In genomic region chr14:75068294-75069020, GRCh38 we compare ENCODE assay signal across 9 cellular contexts. TPM values are rescaled to one million over a fixed set of nuclear protein-coding genes. Genes with fewer than 3 reads are reported as not detected.
DNase-seq lines count a peak whose midpoint lies in the region; ATAC-seq and TF ChIP-seq lines count a peak whose summit lies in the region.
"Had no signal": no experiment of that assay in that cellular context is flagged by ENCODE, and none has a peak within 500 bp of the region (broad histone marks: within the 10 kb centered on the region; RNA-seq: fewer than 3 reads in every experiment).

No MANE protein-coding gene starts in this region.

- peak overlapping the region; percentile 83 to 90 (median 90) for H3K27ac ChIP-seq in upper lobe of left lung

- H3K27me3 ChIP-seq in upper lobe of left lung = no peaks in the 10 kb centered on the region

- intact Hi-C loops in sciatic nerve (cut with DNase I) = no loop called here

- no peak for TF ChIP-seq POLR2A in upper lobe of left lung (IDR thresholded peaks at IDR 0.05)

- H3K4me1 Mint-ChIP-seq in glutamatergic neuron (ENCODE audit: low read depth, unreplicated experiment) = peaks cover 2% of the 10 kb centered on the region

- peaks cover 20 to 41% (median 25%) of the 10 kb centered on the region in 4 donors for H3K4me1 ChIP-seq in upper lobe of left lung

- no peak for TF ChIP-seq EP300 in upper lobe of left lung (IDR thresholded peaks at IDR 0.05)

- H3K9me3 Mint-ChIP-seq in glutamatergic neuron (ENCODE audit: unreplicated experiment) = peaks cover 2% of the 10 kb centered on the region

- no peaks in the 10 kb centered on the region for H3K36me3 ChIP-seq in upper lobe of left lung

- DNase-seq in NCI-H2196 (lab: John Stamatoyannopoulos, UW; ENCODE audit: unreplicated experiment) = peak; percentile 56
- DNase-seq in NCI-H2196 treated with DMSO at 0.1 percent for 48 hours (lab: John Stamatoyannopoulos, UW; ENCODE audit: unreplicated experiment) = no peak
- no peak for DNase-seq in astrocyte of the spinal cord (ENCODE audit: low read depth, low spot score)
- DNase-seq in left kidney (ENCODE audit: low read depth, low spot score) = peak; percentile 51
- no peak for DNase-seq in upper lobe of left lung
- DNase-seq in glutamatergic neuron = no peak
- DNase-seq in cerebellum (ENCODE audit: low spot score) = no peak
- DNase-seq in sciatic nerve (ENCODE audit: low spot score) = no peak
- DNase-seq: DND-41 had no signal

- H3K36me3 Mint-ChIP-seq in glutamatergic neuron (ENCODE audit: unreplicated experiment) = no peaks in the 10 kb centered on the region

- no peak overlapping the region for H3K4me3 Mint-ChIP-seq in glutamatergic neuron (ENCODE audit: unreplicated experiment)

- H3K27me3 Mint-ChIP-seq in glutamatergic neuron (ENCODE audit: unreplicated experiment) = peaks cover 3% of the 10 kb centered on the region

- H3K27ac Mint-ChIP-seq in glutamatergic neuron (ENCODE audit: unreplicated experiment) = no peak overlapping the region

- H3K4me3 ChIP-seq in astrocyte of the spinal cord (ENCODE audit: low read depth, low read length) (peak overlapping the region; percentile 52), upper lobe of left lung (peak overlapping the region; percentile 35 to 58 (median 50))

- WGBS in upper lobe of left lung, 2 donors = 25 to 28% methylated on average over 13 of the region's 13 CpGs

- H3K9me3 ChIP-seq in upper lobe of left lung = no peaks in the 10 kb centered on the region

- in situ Hi-C loops in astrocyte of the spinal cord (cut with HindIII; ENCODE audit: low sequenced_read_pairs) = no loop called here

- peak in 1 of 2 donors; percentile 41 for ATAC-seq in upper lobe of left lung (ENCODE audit: low FRiP score in 2 of 2)
- no peak for ATAC-seq in sciatic nerve

- TF ChIP-seq CTCF in astrocyte of the spinal cord (IDR thresholded peaks at IDR 0.05; ENCODE audit: low read depth, low read length) (no peak), upper lobe of left lung (IDR thresholded peaks at IDR 0.05) (no peak), glutamatergic neuron (IDR thresholded peaks at IDR 0.05; ENCODE audit: partially characterized antibody, unreplicated experiment) (no peak)

RNA-seq across cellular contexts. Expression of gene ZC2HC1C, which starts 1.0 kb away (rescaled TPM):
- total RNA-seq in upper lobe of left lung (10 to 100 TPM in 3 of 6 donors, 1 to 10 TPM in 3; 3.2 to 21.0 (median 9.7) TPM), glutamatergic neuron (ENCODE audit: unreplicated experiment) (3.2 TPM), cerebellum (1.1 TPM), sciatic nerve (2.5 TPM)

RNA-seq across cellular contexts. Expression of gene ACYP1, which starts 4.6 kb away (rescaled TPM):
- total RNA-seq in upper lobe of left lung (10 to 100 TPM in 5 of 6 donors, 1 to 10 TPM in 1; 7.9 to 46.1 (median 13.7) TPM), glutamatergic neuron (ENCODE audit: unreplicated experiment) (14.3 TPM), cerebellum (45.1 TPM), sciatic nerve (14.0 TPM)

RNA-seq across cellular contexts. Expression of gene MLH3, which starts 17.2 kb away (rescaled TPM):
- total RNA-seq in upper lobe of left lung (10 to 100 TPM; 15.9 to 87.0 (median 24.5) TPM), glutamatergic neuron (ENCODE audit: unreplicated experiment) (17.1 TPM), cerebellum (45.9 TPM), sciatic nerve (46.6 TPM)

RNA-seq across cellular contexts. Expression of gene NEK9, which starts 58.4 kb away (rescaled TPM):
- total RNA-seq in upper lobe of left lung (10 to 100 TPM; 37.5 to 96.4 (median 78.9) TPM), glutamatergic neuron (ENCODE audit: unreplicated experiment) (50.7 TPM), cerebellum (55.7 TPM), sciatic nerve (111 TPM)

Comparison
In these comparisons a context has a peak if more than half of its experiments do, and no peak if none do; other contexts are left out.
1. DNase-seq: peak in NCI-H2196 (single experiment) and left kidney (single experiment); none in NCI-H2196 treated with DMSO at 0.1 percent for 48 hours (single experiment), astrocyte of the spinal cord (single experiment), upper lobe of left lung (0 of 2), glutamatergic neuron (single experiment), cerebellum (single experiment) and sciatic nerve (single experiment).